18 cellular contexts compared by ENCODE assay signal in genomic region chr14:95511687-95512086, GRCh38. TPM values are rescaled to one million over a fixed set of nuclear protein-coding genes. Genes with fewer than 3 reads are reported as not detected.
DNase-seq lines count a peak whose midpoint lies in the region; TF ChIP-seq lines count a peak whose summit lies in the region.
"Had no signal": no experiment of that assay in that cellular context is flagged by ENCODE, and none has a peak within 500 bp of the region (broad histone marks: within the 10 kb centered on the region; RNA-seq: fewer than 3 reads in every experiment).

No MANE protein-coding gene starts in this region.

- H3K4me2 ChIP-seq in BLaER1 treated with 17β-estradiol and CSF1 and Interleukin-3, amounts not matched to agents 10 nM and 100 nM: peak overlapping the region; percentile 84 to 100 (median 100)

- DNase-seq in CD8-positive, alpha-beta memory T cell: no peak
- no peak for DNase-seq in activated naive CD8-positive, alpha-beta T cell treated with anti-CD3 and anti-CD28 coated beads for 36 hours
- DNase-seq in osteocyte (ENCODE audit: extremely low spot score, unreplicated experiment): no peak
- DNase-seq in HuH-7.5 (ENCODE audit: low spot score): no peak
- DNase-seq in NCI-H748 treated with DMSO at 0.1 percent for 48 hours (lab: John Stamatoyannopoulos, UW): no peak
- DNase-seq in GM10248 (ENCODE audit: extremely low spot score): no peak
- DNase-seq: activated CD4-positive, alpha-beta T cell treated with anti-CD3 and anti-CD28 coated beads, Interleukin-2, amount 50 U/mL, for 1 hour; activated CD8-positive, alpha-beta memory T cell treated with anti-CD3 and anti-CD28 coated beads, Interleukin-2, amount 10 ng/mL, durations not matched to agents 7 days and 5 days; glutamatergic neuron; NCI-H1436 treated with DMSO at 0.1 percent for 48 hours; NCI-H2107; upper lobe of left lung had no signal

- H3K4me3 Mint-ChIP-seq in CD8-positive, alpha-beta memory T cell: no peak overlapping the region
- no peak overlapping the region for H3K4me3 Mint-ChIP-seq in activated naive CD8-positive, alpha-beta T cell treated with anti-CD3 and anti-CD28 coated beads for 36 hours
- no peak overlapping the region for H3K4me3 Mint-ChIP-seq in osteocyte (ENCODE audit: unreplicated experiment)
- H3K4me3 Mint-ChIP-seq: activated CD8-positive, alpha-beta memory T cell treated with anti-CD3 and anti-CD28 coated beads, Interleukin-2, amount 10 ng/mL, durations not matched to agents 7 days and 5 days; activated T-helper 1 cell treated with anti-CD3 and anti-CD28 coated beads, Interleukin-12 subunit alpha, Interleukin-12 subunit beta, Interleukin-2, Interleukin-4 antibody, amounts not matched to agents 30 ng/mL and 10 ng/mL and 1 ng/mL, durations not matched to agents 14 hours and 24 hours and 36 hours; natural killer cell treated with Interleukin-12 subunit alpha and Interleukin-12 subunit beta and Interleukin-15 and Interleukin-18, amount 100 ng/mL, for 72 hours; T-helper 1 cell treated with Interleukin-12 subunit alpha and Interleukin-12 subunit beta and Interleukin-4 antibody, amounts not matched to agents 30 μg/mL and 1 μg/mL, for 36 hours had no signal

- no peaks in the 10 kb centered on the region for H3K9me3 ChIP-seq in BLaER1 treated with 17β-estradiol and CSF1 and Interleukin-3, amounts not matched to agents 10 nM and 100 nM (replicated peaks in 1 of 11)
- no peaks in the 10 kb centered on the region for H3K9me3 ChIP-seq in CD8-positive, alpha-beta memory T cell (ENCODE audit: low read length)
- H3K9me3 ChIP-seq: upper lobe of left lung had no signal

- TF ChIP-seq CTCF in osteocyte (IDR thresholded peaks at IDR 0.05) (no peak), GM10248 (IDR thresholded peaks at IDR 0.05; ENCODE audit: control extremely low read depth, extremely low read depth, low read depth, missing control alignments) (no peak)

- peaks cover 0 to 25% (median 10%) of the 10 kb centered on the region in 3 donors for H3K36me3 Mint-ChIP-seq in CD8-positive, alpha-beta memory T cell
- H3K36me3 Mint-ChIP-seq in activated naive CD8-positive, alpha-beta T cell treated with anti-CD3 and anti-CD28 coated beads for 36 hours: peaks cover 23% of the 10 kb centered on the region
- peaks cover 29% of the 10 kb centered on the region for H3K36me3 Mint-ChIP-seq in osteocyte (ENCODE audit: unreplicated experiment)
- H3K36me3 Mint-ChIP-seq: natural killer cell treated with Interleukin-12 subunit alpha and Interleukin-12 subunit beta and Interleukin-15 and Interleukin-18, amount 100 ng/mL, for 72 hours had no signal

- no peaks in the 10 kb centered on the region for H3K27me3 Mint-ChIP-seq in CD8-positive, alpha-beta memory T cell
- no peaks in the 10 kb centered on the region for H3K27me3 Mint-ChIP-seq in activated naive CD8-positive, alpha-beta T cell treated with anti-CD3 and anti-CD28 coated beads for 36 hours
- H3K27me3 Mint-ChIP-seq in osteocyte (ENCODE audit: unreplicated experiment): no peaks in the 10 kb centered on the region
- H3K27me3 Mint-ChIP-seq: activated CD8-positive, alpha-beta memory T cell treated with anti-CD3 and anti-CD28 coated beads, Interleukin-2, amount 10 ng/mL, durations not matched to agents 7 days and 5 days; natural killer cell treated with Interleukin-12 subunit alpha and Interleukin-12 subunit beta and Interleukin-15 and Interleukin-18, amount 100 ng/mL, for 72 hours had no signal

- H4K20me1 ChIP-seq in BLaER1 treated with 17β-estradiol and CSF1 and Interleukin-3, amounts not matched to agents 10 nM and 100 nM: peaks cover 7 to 86% (median 54%) of the 10 kb centered on the region in 11 experiments; a peak in 17 of 22 replicates

- H3K27me3 ChIP-seq in BLaER1 treated with 17β-estradiol and CSF1 and Interleukin-3, amounts not matched to agents 10 nM and 100 nM: no peaks in the 10 kb centered on the region
- H3K27me3 ChIP-seq in CD8-positive, alpha-beta memory T cell (ENCODE audit: insufficient read depth, low read length, poor library complexity, severe bottlenecking): no peaks in the 10 kb centered on the region
- H3K27me3 ChIP-seq: dorsolateral prefrontal cortex, upper lobe of left lung had no signal

- H3K36me3 ChIP-seq in BLaER1 treated with 17β-estradiol and CSF1 and Interleukin-3, amounts not matched to agents 10 nM and 100 nM: peaks cover 0 to 61% (median 37%) of the 10 kb centered on the region in 11 experiments; a peak in 19 of 22 replicates
- H3K36me3 ChIP-seq in CD8-positive, alpha-beta memory T cell (ENCODE audit: insufficient read depth, low read length): no peaks in the 10 kb centered on the region

- POLR2A ChIA-PET in CD8-positive, alpha-beta memory T cell (lab: Charles Lee): interaction anchor here (1.1 to 1.2 kb wide), 2 partner anchors 8 to 59 kb away, joined by 3 read pairs; no protein-coding TSS in a partner anchor
- POLR2A ChIA-PET in GM10248 (lab: Yijun Ruan, JAX): no interaction called here

- CTCF ChIA-PET in CD8-positive, alpha-beta memory T cell (lab: Charles Lee): no interaction called here
- CTCF ChIA-PET in GM10248 (lab: Yijun Ruan, JAX): interaction anchor here (1.0 to 2.8 kb wide), 5 partner anchors 11 to 16 kb away, joined by 3 to 9 read pairs (median 4); no protein-coding TSS in a partner anchor

- peaks cover 57 to 81% (median 72%) of the 10 kb centered on the region in 3 donors for H3K4me1 Mint-ChIP-seq in CD8-positive, alpha-beta memory T cell
- peaks cover 55% of the 10 kb centered on the region for H3K4me1 Mint-ChIP-seq in activated naive CD8-positive, alpha-beta T cell treated with anti-CD3 and anti-CD28 coated beads for 36 hours
- H3K4me1 Mint-ChIP-seq in osteocyte (ENCODE audit: unreplicated experiment): peaks cover 62% of the 10 kb centered on the region

- H3K9me3 Mint-ChIP-seq in CD8-positive, alpha-beta memory T cell: no peaks in the 10 kb centered on the region
- H3K9me3 Mint-ChIP-seq in activated naive CD8-positive, alpha-beta T cell treated with anti-CD3 and anti-CD28 coated beads for 36 hours: no peaks in the 10 kb centered on the region
- no peaks in the 10 kb centered on the region for H3K9me3 Mint-ChIP-seq in osteocyte (ENCODE audit: unreplicated experiment)
- H3K9me3 Mint-ChIP-seq: activated T-helper 1 cell treated with anti-CD3 and anti-CD28 coated beads, Interleukin-12 subunit alpha, Interleukin-12 subunit beta, Interleukin-2, Interleukin-4 antibody, amounts not matched to agents 30 ng/mL and 10 ng/mL and 1 ng/mL, durations not matched to agents 14 hours and 24 hours and 36 hours; natural killer cell treated with Interleukin-12 subunit alpha and Interleukin-12 subunit beta and Interleukin-15 and Interleukin-18, amount 100 ng/mL, for 72 hours; T-helper 1 cell treated with Interleukin-12 subunit alpha and Interleukin-12 subunit beta and Interleukin-4 antibody, amounts not matched to agents 30 μg/mL and 1 μg/mL, for 36 hours had no signal

- H3K9ac ChIP-seq in BLaER1 treated with 17β-estradiol and CSF1 and Interleukin-3, amounts not matched to agents 10 nM and 100 nM: peak overlapping the region in 9 of 11 experiments; percentile 47 to 92 (median 87); a peak in 17 of 22 replicates

- peaks cover 77 to 92% (median 88%) of the 10 kb centered on the region in 10 experiments for H3K4me1 ChIP-seq in BLaER1 treated with 17β-estradiol and CSF1 and Interleukin-3, amounts not matched to agents 10 nM and 100 nM
- H3K4me1 ChIP-seq in CD8-positive, alpha-beta memory T cell (ENCODE audit: insufficient read depth, low read length): peaks cover 59% of the 10 kb centered on the region

- peak overlapping the region in 7 of 10 experiments; percentile 37 to 82 (median 73); a peak in 13 of 20 replicates for H3K4me3 ChIP-seq in BLaER1 treated with 17β-estradiol and CSF1 and Interleukin-3, amounts not matched to agents 10 nM and 100 nM
- no peak overlapping the region for H3K4me3 ChIP-seq in CD8-positive, alpha-beta memory T cell (ENCODE audit: low read length)
- H3K4me3 ChIP-seq: dorsolateral prefrontal cortex, SK-N-MC, upper lobe of left lung had no signal

- peak overlapping the region in 5 of 8 donors; percentile 57 to 87 (median 77) for H3K27ac Mint-ChIP-seq in CD8-positive, alpha-beta memory T cell
- H3K27ac Mint-ChIP-seq in activated naive CD8-positive, alpha-beta T cell treated with anti-CD3 and anti-CD28 coated beads for 36 hours: peak overlapping the region; percentile 1
- H3K27ac Mint-ChIP-seq in osteocyte (ENCODE audit: unreplicated experiment): peak overlapping the region; percentile 50
- H3K27ac Mint-ChIP-seq: activated CD8-positive, alpha-beta memory T cell treated with anti-CD3 and anti-CD28 coated beads, Interleukin-2, amount 10 ng/mL, durations not matched to agents 7 days and 5 days; activated T-helper 1 cell treated with anti-CD3 and anti-CD28 coated beads, Interleukin-12 subunit alpha, Interleukin-12 subunit beta, Interleukin-2, Interleukin-4 antibody, amounts not matched to agents 30 ng/mL and 10 ng/mL and 1 ng/mL, durations not matched to agents 14 hours and 24 hours and 36 hours; natural killer cell treated with Interleukin-12 subunit alpha and Interleukin-12 subunit beta and Interleukin-15 and Interleukin-18, amount 100 ng/mL, for 72 hours; T-helper 1 cell treated with Interleukin-12 subunit alpha and Interleukin-12 subunit beta and Interleukin-4 antibody, amounts not matched to agents 30 μg/mL and 1 μg/mL, for 36 hours had no signal

- peak overlapping the region in 8 of 11 experiments; percentile 74 to 98 (median 85); a peak in 16 of 22 replicates for H3K27ac ChIP-seq in BLaER1 treated with 17β-estradiol and CSF1 and Interleukin-3, amounts not matched to agents 10 nM and 100 nM
- H3K27ac ChIP-seq in CD8-positive, alpha-beta memory T cell (ENCODE audit: low read depth, low read length): no peak overlapping the region
- H3K27ac ChIP-seq: dorsolateral prefrontal cortex, SK-N-MC, upper lobe of left lung had no signal

RNA-seq across cellular contexts. Expression of gene SYNE3, which starts 4.8 kb away (rescaled TPM):
- total RNA-seq in CD8-positive, alpha-beta memory T cell: 10 to 100 TPM; 37.6 to 39.7 TPM
- polyA plus RNA-seq in CD8-positive, alpha-beta memory T cell: 4.3 TPM
- 10 to 100 TPM; 38.0 to 38.8 TPM for total RNA-seq in activated naive CD8-positive, alpha-beta T cell treated with anti-CD3 and anti-CD28 coated beads for 36 hours
- 105 and 114 TPM in 2 replicates for total RNA-seq in osteocyte

RNA-seq across cellular contexts. Expression of gene GLRX5, which starts 23.2 kb away (rescaled TPM):
- total RNA-seq in CD8-positive, alpha-beta memory T cell: 10 to 100 TPM; 52.9 to 54.6 TPM
- 72.9 TPM for polyA plus RNA-seq in CD8-positive, alpha-beta memory T cell
- 10 to 100 TPM; 57.9 to 60.7 TPM for total RNA-seq in activated naive CD8-positive, alpha-beta T cell treated with anti-CD3 and anti-CD28 coated beads for 36 hours
- total RNA-seq in osteocyte: 53.1 and 55.1 TPM in 2 replicates

Comparison
In these comparisons a context has a peak if more than half of its experiments do, and no peak if none do; other contexts are left out.
1. H3K27ac Mint-ChIP-seq: peak in every context shown above with its lines; median percentile 77 in CD8-positive, alpha-beta memory T cell; 50 in osteocyte; 1 in activated naive CD8-positive, alpha-beta T cell treated with anti-CD3 and anti-CD28 coated beads for 36 hours.